Comparison of ENCODE assay signal across 9 cellular contexts in the genomic region with DNA sequence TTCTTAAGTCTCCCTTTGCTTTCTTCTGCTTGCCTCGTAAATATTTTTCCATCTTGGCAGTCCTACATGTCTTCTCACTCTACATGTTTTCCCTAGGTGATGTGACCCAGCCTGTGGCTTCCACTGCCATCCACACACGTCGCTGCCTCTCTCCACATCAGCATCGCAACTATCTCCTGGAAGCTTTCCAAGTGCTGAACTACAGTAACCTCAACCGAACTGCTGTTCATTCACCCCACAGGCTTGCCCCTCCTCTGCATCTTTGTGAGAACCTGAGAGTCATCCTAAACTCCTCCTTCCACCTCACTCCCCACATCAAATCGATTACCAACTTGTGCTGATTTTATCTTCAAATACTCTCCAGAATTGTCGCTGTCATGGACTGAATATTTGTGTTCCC. TPM values are rescaled to one million over a fixed set of nuclear protein-coding genes. Genes with fewer than 3 reads are reported as not detected.
DNase-seq lines count a peak whose midpoint lies in the region; ATAC-seq, FAIRE-seq and TF ChIP-seq lines count a peak whose summit lies in the region.
"Had no signal": no experiment of that assay in that cellular context is flagged by ENCODE, and none has a peak within 500 bp of the region (broad histone marks: within the 10 kb centered on the region; RNA-seq: fewer than 3 reads in every experiment).

No MANE protein-coding gene starts in this region.

- whole genome bisulfite sequencing in IMR-90 (ENCODE audit: extremely low coverage in 2 of 2, insufficient read length in 1 of 2), 2 experiments = 29% methylated on average over 4 of the region's 7 CpGs; no CpG with 5 or more reads in 1 of the 2 experiments
- 29 to 38% (median 32%) methylated on average over 7 of the region's 7 CpGs for WGBS in small intestine, 3 donors

- DNase-seq in IMR-90 (peak; percentile 59), brain microvascular endothelial cell (peak; percentile 53), small intestine (peak; percentile 29), 8988T (no peak), NAMALWA (ENCODE audit: low spot score) (no peak), neural progenitor cell (ENCODE audit: low spot score) (no peak)
- peak; percentile 43 for DNase-seq in T-helper 2 cell treated with Interferon-gamma antibody and Interleukin-4, amounts not matched to agents 5 μg/mL and 100 μg/mL, for 36 hours (ENCODE audit: low spot score)

- no peaks in the 10 kb centered on the region for H3F3A ChIP-seq in neural progenitor cell (ENCODE audit: low read depth)

- peak overlapping the region; percentile 24; the same call in 1 of the 3 replicates for H2BK15ac ChIP-seq in IMR-90 (ENCODE audit: low read depth, low read length)

- no peak overlapping the region for H3K27ac Mint-ChIP-seq in T-helper 2 cell treated with Interferon-gamma antibody and Interleukin-4, amounts not matched to agents 5 μg/mL and 100 μg/mL, for 36 hours
- H3K27ac Mint-ChIP-seq in neural progenitor cell = no peak overlapping the region

- CTCF ChIA-PET in IMR-90 (lab: Yijun Ruan, JAX) = interaction anchor here (0.6 kb wide), 1 partner anchor 164 kb away, joined by 9 read pairs; no protein-coding TSS in a partner anchor

- ATAC-seq in IMR-90 (ENCODE audit: low read depth) (no peak), HG02885 (IDR thresholded peaks at IDR 0.05; ENCODE audit: poor library complexity, unreplicated experiment) (no peak)

- POLR2A ChIA-PET in IMR-90 (lab: Charles Lee; ENCODE audit: unreplicated experiment) = no interaction called here

- H3K4me1 Mint-ChIP-seq in T-helper 2 cell treated with Interferon-gamma antibody and Interleukin-4, amounts not matched to agents 5 μg/mL and 100 μg/mL, for 36 hours (ENCODE audit: low read depth) = peaks cover 37% of the 10 kb centered on the region
- H3K4me1 Mint-ChIP-seq in neural progenitor cell = peaks cover 7% of the 10 kb centered on the region

- H2BK5ac ChIP-seq in IMR-90 (ENCODE audit: low read depth, low read length, poor library complexity, severe bottlenecking) = no peak overlapping the region

- H2BK120ac ChIP-seq in IMR-90 (ENCODE audit: low read depth, low read length) = no peak overlapping the region; the same call in 1 of the 2 replicates

- H3K4me2 ChIP-seq in IMR-90 (ENCODE audit: low read depth, low read length) = no peak overlapping the region
- no peak overlapping the region for H3K4me2 ChIP-seq in neural progenitor cell

- H3K4me1 ChIP-seq in IMR-90 (ENCODE audit: control insufficient read depth, insufficient read depth, low read length) (peaks cover 10% of the 10 kb centered on the region), small intestine (ENCODE audit: control insufficient read depth in 2 of 2, insufficient read depth in 1 of 2, low read depth in 1 of 2, low read length in 1 of 2) (peaks cover 0 to 3% of the 10 kb centered on the region in 2 donors), neural progenitor cell (no peaks in the 10 kb centered on the region)

- no peak overlapping the region; a peak in 1 of 4 replicates for H4K8ac ChIP-seq in IMR-90 (ENCODE audit: low read depth in 2 of 2, low read length in 2 of 2)

- TF ChIP-seq POLR2A in IMR-90 (IDR thresholded peaks at IDR 0.05; ENCODE audit: low read depth, low read length) = no peak

- no peak overlapping the region; the same call in 1 of the 2 replicates for H4K91ac ChIP-seq in IMR-90 (ENCODE audit: insufficient read depth, low read depth, low read length)

- peaks cover 24% of the 10 kb centered on the region for H3K27me3 Mint-ChIP-seq in T-helper 2 cell treated with Interferon-gamma antibody and Interleukin-4, amounts not matched to agents 5 μg/mL and 100 μg/mL, for 36 hours (ENCODE audit: low read depth)
- H3K27me3 Mint-ChIP-seq in neural progenitor cell (ENCODE audit: insufficient read depth, low read depth) = no peaks in the 10 kb centered on the region

- H4K20me1 ChIP-seq in IMR-90 (ENCODE audit: insufficient read depth, low read length) (peaks cover 5% of the 10 kb centered on the region; the same call in 1 of the 2 replicates), neural progenitor cell (ENCODE audit: low read depth) (no peaks in the 10 kb centered on the region)

- H2AK9ac ChIP-seq in IMR-90 (replicated peaks; ENCODE audit: low read depth, low read length, poor library complexity) = no peak overlapping the region

- no peak for TF ChIP-seq RAD21 in IMR-90 (IDR thresholded peaks at IDR 0.05; ENCODE audit: low read length)

- no peak overlapping the region for H4K5ac ChIP-seq in IMR-90 (ENCODE audit: low read depth, low read length)

- peak overlapping the region; percentile 4; the same call in 1 of the 2 replicates for H2BK20ac ChIP-seq in IMR-90 (ENCODE audit: low read depth, low read length)

- FAIRE-seq in small intestine (lab: Jason Lieb, UNC) = no peak

- H3K9ac ChIP-seq in IMR-90 (ENCODE audit: low read depth, low read length) (no peak overlapping the region), neural progenitor cell (no peak overlapping the region)

- H3K79me1 ChIP-seq in IMR-90 (ENCODE audit: low read depth in 1 of 2, low read length in 2 of 2) = peaks cover 0 to 14% of the 10 kb centered on the region in 2 experiments; a peak in 1 of 4 replicates

- H3K9me3 ChIP-seq in IMR-90 (ENCODE audit: control insufficient read depth, insufficient read depth, low read length) (no peaks in the 10 kb centered on the region), small intestine (ENCODE audit: control insufficient read depth, low read depth) (no peaks in the 10 kb centered on the region), neural progenitor cell (ENCODE audit: low read depth) (no peaks in the 10 kb centered on the region)
- H3K9me3 ChIP-seq: SJSA1 had no signal

- H3K4me3 ChIP-seq in IMR-90 (ENCODE audit: insufficient read depth, low read depth, low read length) = no peak overlapping the region
- H3K4me3 ChIP-seq in brain microvascular endothelial cell (ENCODE audit: low read depth, low read length) = no peak overlapping the region
- no peak overlapping the region for H3K4me3 ChIP-seq in small intestine (ENCODE audit: low read depth in 1 of 2, low read length in 2 of 2)
- H3K4me3 ChIP-seq in neural progenitor cell = no peak overlapping the region
- H3K4me3 ChIP-seq: SJSA1 had no signal

- H3K27me3 ChIP-seq in IMR-90 (ENCODE audit: control insufficient read depth, insufficient read depth, low read length) (no peaks in the 10 kb centered on the region), brain microvascular endothelial cell (replicated peaks) (no peaks in the 10 kb centered on the region), small intestine (ENCODE audit: control insufficient read depth in 2 of 2, insufficient read depth in 2 of 2, low read length in 2 of 2) (no peaks in the 10 kb centered on the region), neural progenitor cell (no peaks in the 10 kb centered on the region)
- H3K27me3 ChIP-seq: SJSA1 had no signal

- no peaks in the 10 kb centered on the region for H3K79me2 ChIP-seq in neural progenitor cell (ENCODE audit: low read depth)

- no TSS peak for BruUV-seq in IMR-90 (replicated peaks; lab: Mats Ljungman, UMichigan)

- H3K56ac ChIP-seq in IMR-90 (ENCODE audit: extremely low read depth, insufficient read depth, low read length) = no peak overlapping the region

- H3K18ac ChIP-seq in IMR-90 (ENCODE audit: low read depth, low read length) = no peak overlapping the region

- H3K9me3 Mint-ChIP-seq in T-helper 2 cell treated with Interferon-gamma antibody and Interleukin-4, amounts not matched to agents 5 μg/mL and 100 μg/mL, for 36 hours = no peaks in the 10 kb centered on the region
- H3K9me3 Mint-ChIP-seq in neural progenitor cell = no peaks in the 10 kb centered on the region

- no peak overlapping the region for H3K14ac ChIP-seq in IMR-90 (replicated peaks; ENCODE audit: low read depth, low read length)

- H2AFZ ChIP-seq in IMR-90 (replicated peaks; ENCODE audit: low read length, poor library complexity) (no peak overlapping the region), neural progenitor cell (replicated peaks) (no peak overlapping the region)

- no peak overlapping the region for H3K23ac ChIP-seq in IMR-90 (ENCODE audit: low read depth, low read length)

- no peak overlapping the region for H3K27ac ChIP-seq in IMR-90 (ENCODE audit: insufficient read depth, low read length)
- H3K27ac ChIP-seq in brain microvascular endothelial cell = no peak overlapping the region
- no peak overlapping the region for H3K27ac ChIP-seq in small intestine (ENCODE audit: low read depth in 1 of 2, low read length in 1 of 2)
- H3K27ac ChIP-seq in neural progenitor cell = no peak overlapping the region
- H3K27ac ChIP-seq: SJSA1 had no signal

- H3K4ac ChIP-seq in IMR-90 (ENCODE audit: low read depth, low read length) = no peak overlapping the region

- H3K36me3 Mint-ChIP-seq in T-helper 2 cell treated with Interferon-gamma antibody and Interleukin-4, amounts not matched to agents 5 μg/mL and 100 μg/mL, for 36 hours (ENCODE audit: low read depth) = no peaks in the 10 kb centered on the region
- H3K36me3 Mint-ChIP-seq in neural progenitor cell = no peaks in the 10 kb centered on the region

- no peak for TF ChIP-seq CTCF in IMR-90 (conservative IDR thresholded peaks at IDR 0.05; ENCODE audit: low read depth, low read length)
- no peak for TF ChIP-seq CTCF in brain microvascular endothelial cell (IDR thresholded peaks at IDR 0.05; ENCODE audit: low read depth, low read length, missing control alignments)
- TF ChIP-seq CTCF in neural progenitor cell (IDR thresholded peaks at IDR 0.05) = no peak

- peaks cover 3% of the 10 kb centered on the region; the same call in 1 of the 2 replicates for H3K9me1 ChIP-seq in IMR-90 (ENCODE audit: insufficient read depth, low read length)

- dilution Hi-C loops in IMR-90 (cut with HindIII; ENCODE audit: low sequenced_read_pairs, unreplicated experiment) = no loop called here

- intact Hi-C loops in IMR-90 (cut with micrococcal nuclease) = loop anchor here (10.0 kb wide), 1 partner anchor 442 kb away; no protein-coding TSS in a partner anchor

- H3K4me3 Mint-ChIP-seq in T-helper 2 cell treated with Interferon-gamma antibody and Interleukin-4, amounts not matched to agents 5 μg/mL and 100 μg/mL, for 36 hours = peak overlapping the region; percentile 15
- no peak overlapping the region for H3K4me3 Mint-ChIP-seq in neural progenitor cell

- H3K36me3 ChIP-seq in IMR-90 (ENCODE audit: control insufficient read depth, insufficient read depth, low read length) (no peaks in the 10 kb centered on the region), brain microvascular endothelial cell (replicated peaks) (no peaks in the 10 kb centered on the region), small intestine (ENCODE audit: control insufficient read depth in 2 of 2, insufficient read depth in 2 of 2, low read length in 2 of 2) (no peaks in the 10 kb centered on the region), neural progenitor cell (no peaks in the 10 kb centered on the region)
- H3K36me3 ChIP-seq: SJSA1 had no signal

- in situ Hi-C loops in IMR-90 (cut with MboI; ENCODE audit: low sequenced_read_pairs) (no loop called here), brain microvascular endothelial cell (cut with HindIII; ENCODE audit: low pct_ligation_motif_present, low sequenced_read_pairs) (no loop called here)

- peak overlapping the region; percentile 46 for H2AK5ac ChIP-seq in IMR-90 (ENCODE audit: low read depth, low read length)

RNA-seq across cellular contexts. Expression of gene USPL1, which starts 41.2 kb away (rescaled TPM):
- total RNA-seq in IMR-90 (2012; rRNA removed) (15.4 and 22.5 TPM in 2 replicates), neural progenitor cell (ENCODE audit: low replicate concordance) (36.2 and 42.5 TPM in 2 replicates)
- polyA plus RNA-seq in IMR-90 (2012; rRNA removed) (8.3 and 12.1 TPM in 2 replicates), small intestine (1 to 10 TPM; 6.6 to 9.6 (median 7.0) TPM)
- polyA plus RNA-seq in IMR-90 (2012; cell fraction: cytosol; rRNA removed) = 1.6 and 2.3 TPM in 2 replicates
- 5.0 and 36.2 TPM in 2 replicates for polyA plus RNA-seq in IMR-90 (2012; cell fraction: nucleus; rRNA removed; ENCODE audit: low replicate concordance)

Comparison
In these comparisons a context has a peak if more than half of its experiments do, and no peak if none do; other contexts are left out.
1. DNase-seq: peak in IMR-90 (single experiment), T-helper 2 cell treated with Interferon-gamma antibody and Interleukin-4, amounts not matched to agents 5 μg/mL and 100 μg/mL, for 36 hours (single experiment), brain microvascular endothelial cell (single experiment) and small intestine (single experiment); none in 8988T (single experiment), NAMALWA (single experiment) and neural progenitor cell (single experiment).